In genomic region chr3:149626671-149627070, GRCh38 we compare ENCODE assay signal across 27 cellular contexts.
"Had no signal": no experiment of that assay in that cellular context is flagged by ENCODE, and none has a peak within 500 bp of the region (broad histone marks: within the 10 kb centered on the region; RNA-seq: fewer than 3 reads in every experiment).

No MANE protein-coding gene starts in this region.

- H3K27ac ChIP-seq: body of pancreas, dorsolateral prefrontal cortex, foreskin keratinocyte, neural progenitor cell, right atrium auricular region, spleen, testis, vagina had no signal

- H2AFZ ChIP-seq: neural progenitor cell had no signal

- H3K9ac ChIP-seq: neural progenitor cell had no signal

- H3K4me3 ChIP-seq: body of pancreas, coronary artery, dorsolateral prefrontal cortex, esophagus muscularis mucosa, heart right ventricle, left ventricle myocardium inferior, neural progenitor cell, right atrium auricular region, spleen, testis, vagina had no signal

- H3K27me3 Mint-ChIP-seq: type B pancreatic cell had no signal

- H3K4me1 Mint-ChIP-seq: activated CD4-positive, alpha-beta T cell treated with anti-CD3 and anti-CD28 coated beads for 36 hours; naive thymus-derived CD8-positive, alpha-beta T cell; neural progenitor cell had no signal

- H3K27me3 ChIP-seq: body of pancreas, dorsolateral prefrontal cortex, esophagus muscularis mucosa, foreskin keratinocyte, neural progenitor cell, right atrium auricular region, testis, vagina had no signal

- H3K27ac Mint-ChIP-seq: activated CD4-positive, alpha-beta T cell treated with anti-CD3 and anti-CD28 coated beads for 36 hours; activated CD8-positive, alpha-beta memory T cell treated with anti-CD3 and anti-CD28 coated beads, Interleukin-2, amount 10 ng/mL, durations not matched to agents 7 days and 5 days; activated CD8-positive, alpha-beta T cell treated with anti-CD3 and anti-CD28 coated beads, Interleukin-2, amount 10 ng/mL, durations not matched to agents 7 days and 5 days; activated naive CD8-positive, alpha-beta T cell; activated T-cell treated with anti-CD3 and anti-CD28 coated beads, Interleukin-2, amount 50 U/mL, for 72 hours; memory B cell; naive thymus-derived CD8-positive, alpha-beta T cell; neural progenitor cell had no signal

- H3K36me3 Mint-ChIP-seq: activated naive CD8-positive, alpha-beta T cell; memory B cell; naive thymus-derived CD8-positive, alpha-beta T cell had no signal

- DNase-seq: activated CD4-positive, alpha-beta T cell treated with anti-CD3 and anti-CD28 coated beads for 36 hours; activated CD4-positive, CD25-positive, alpha-beta regulatory T cell; activated CD8-positive, alpha-beta memory T cell treated with anti-CD3 and anti-CD28 coated beads, Interleukin-2, amount 10 ng/mL, durations not matched to agents 7 days and 5 days; activated CD8-positive, alpha-beta T cell treated with anti-CD3 and anti-CD28 coated beads, Interleukin-2, amount 10 ng/mL, durations not matched to agents 7 days and 5 days; activated naive CD4-positive, alpha-beta T cell treated with Interleukin-2 at 50 U/mL for 16 hours; activated T-cell treated with anti-CD3 and anti-CD28 coated beads, Interleukin-2, amount 50 U/mL, for 72 hours; anterior cingulate cortex; body of pancreas; dorsolateral prefrontal cortex; effector memory CD4-positive, alpha-beta T cell; foreskin keratinocyte; heart right ventricle; kidney glomerular epithelial cell; left ventricle myocardium inferior; naive thymus-derived CD8-positive, alpha-beta T cell; occipital lobe; spleen; stimulated activated naive CD4-positive, alpha-beta T cell treated with Interleukin-2 at 50 U/mL for 16 hours; testis had no signal

- H3K9me3 ChIP-seq: body of pancreas, esophagus muscularis mucosa, heart right ventricle, left ventricle myocardium inferior, right atrium auricular region, spleen, testis, vagina had no signal

- H3K4me3 Mint-ChIP-seq: activated CD4-positive, alpha-beta T cell treated with anti-CD3 and anti-CD28 coated beads for 36 hours; activated CD8-positive, alpha-beta memory T cell treated with anti-CD3 and anti-CD28 coated beads, Interleukin-2, amount 10 ng/mL, durations not matched to agents 7 days and 5 days; activated CD8-positive, alpha-beta T cell treated with anti-CD3 and anti-CD28 coated beads, Interleukin-2, amount 10 ng/mL, durations not matched to agents 7 days and 5 days; activated naive CD8-positive, alpha-beta T cell; activated T-cell treated with anti-CD3 and anti-CD28 coated beads, Interleukin-2, amount 50 U/mL, for 72 hours; memory B cell; naive thymus-derived CD8-positive, alpha-beta T cell; neural progenitor cell; type B pancreatic cell had no signal

- H3K36me3 ChIP-seq: heart right ventricle, left ventricle myocardium inferior, neural progenitor cell, right atrium auricular region, spleen, vagina had no signal

- H3K9me3 Mint-ChIP-seq: activated T-cell treated with anti-CD3 and anti-CD28 coated beads, Interleukin-2, amount 50 U/mL, for 72 hours; type B pancreatic cell had no signal

- H3K4me1 ChIP-seq: testis had no signal

- H3K4me2 ChIP-seq: neural progenitor cell had no signal

- ATAC-seq: activated CD4-positive, alpha-beta T cell treated with anti-CD3 and anti-CD28 coated beads for 36 hours; activated CD8-positive, alpha-beta memory T cell treated with anti-CD3 and anti-CD28 coated beads, Interleukin-2, amount 10 ng/mL, durations not matched to agents 7 days and 5 days; activated CD8-positive, alpha-beta T cell treated with anti-CD3 and anti-CD28 coated beads, Interleukin-2, amount 10 ng/mL, durations not matched to agents 7 days and 5 days; activated T-cell treated with anti-CD3 and anti-CD28 coated beads, Interleukin-2, amount 50 U/mL, for 72 hours; body of pancreas; foreskin keratinocyte; naive thymus-derived CD8-positive, alpha-beta T cell had no signal
